In the genomic region with DNA sequence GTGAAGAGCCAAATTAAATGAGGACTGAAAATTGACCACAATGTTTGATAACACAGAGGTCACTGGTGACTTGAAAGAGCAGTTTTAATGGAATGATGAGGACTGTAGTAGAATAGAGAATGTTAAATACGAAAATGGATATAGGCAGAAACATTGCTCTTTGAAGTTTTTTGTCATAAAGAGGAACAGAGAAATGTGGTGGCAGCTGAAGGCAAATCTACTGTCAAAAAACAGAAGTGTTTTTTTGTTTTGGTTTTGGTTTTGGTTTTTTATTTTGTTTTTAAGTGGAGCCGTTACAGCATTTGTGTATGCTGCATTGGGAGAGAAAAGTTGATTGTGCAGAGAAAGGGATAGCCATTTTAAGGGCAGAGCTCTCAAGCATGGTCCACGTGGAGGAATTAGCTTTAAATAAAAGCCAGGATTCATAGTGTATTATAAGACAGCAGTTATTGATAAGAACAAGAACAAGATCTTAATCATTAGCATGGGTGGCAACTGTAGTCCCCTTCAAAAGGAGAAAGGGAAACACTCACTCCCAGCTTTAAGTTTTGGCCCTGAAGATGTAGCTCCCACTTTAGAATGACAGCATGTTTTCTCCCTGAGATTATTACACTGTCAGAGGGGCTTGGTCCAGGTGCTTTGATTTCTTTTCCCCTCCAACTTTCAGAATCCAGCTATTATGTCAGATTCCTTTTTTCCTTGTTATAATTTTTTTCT, we compare ENCODE assay signal across 8 cellular contexts.
DNase-seq lines count a peak whose midpoint lies in the region; ATAC-seq and TF ChIP-seq lines count a peak whose summit lies in the region.

No MANE protein-coding gene starts in this region.

- H3K79me2 ChIP-seq in ACC112 (ENCODE audit: control insufficient read depth, insufficient read depth, low read length, unreplicated experiment), result no peaks in the 10 kb centered on the region

- TF ChIP-seq POLR2A in GM19099 (IDR thresholded peaks at IDR 0.05; ENCODE audit: extremely low read depth, insufficient read length, low read depth) (peak; percentile 24), thyroid gland (IDR thresholded peaks at IDR 0.05) (no peak)

- peak; percentile 99 for ATAC-seq in HG03025 (IDR thresholded peaks at IDR 0.05; ENCODE audit: low FRiP score, unreplicated experiment)

- H3K27me3 ChIP-seq in ACC112 (ENCODE audit: insufficient read depth, low read length) (no peaks in the 10 kb centered on the region), thyroid gland (no peaks in the 10 kb centered on the region)

- intact Hi-C loops in thyroid gland (cut with DNase I), result no loop called here

- no peaks in the 10 kb centered on the region for H3K9me3 ChIP-seq in thyroid gland

- H3K27ac ChIP-seq in ACC112 (ENCODE audit: low read depth, low read length) (no peak overlapping the region), thyroid gland (no peak overlapping the region)

- peak overlapping the region; percentile 67 for H2AFZ ChIP-seq in ACC112 (ENCODE audit: low read length, unreplicated experiment)

- no peak for TF ChIP-seq CTCF in thyroid gland (IDR thresholded peaks at IDR 0.05)

- H3K4me3 ChIP-seq in ACC112 (ENCODE audit: low read depth, low read length) (no peak overlapping the region), thyroid gland (replicated peaks in 1 of 3) (no peak overlapping the region)

- DNase-seq in OCI-M1 (lab: John Stamatoyannopoulos, UW) (peak; percentile 92), H4 (ENCODE audit: low spot score) (no peak), thyroid gland (no peak), AG08396 (ENCODE audit: low spot score) (no peak)
- DNase-seq in effector CD4-positive, alpha-beta T cell, result no peak

- H3K36me3 ChIP-seq in ACC112 (ENCODE audit: insufficient read depth, low read length), result no peaks in the 10 kb centered on the region
- H3K36me3 ChIP-seq in thyroid gland, result no peaks in the 10 kb centered on the region

- peaks cover 9% of the 10 kb centered on the region for H3K4me1 ChIP-seq in ACC112 (ENCODE audit: control insufficient read depth, insufficient read depth, low read length, unreplicated experiment)
- no peaks in the 10 kb centered on the region for H3K4me1 ChIP-seq in thyroid gland

- WGBS in thyroid gland, 2 donors, result 72 to 77% methylated on average over 3 of the region's 3 CpGs
